8 cellular contexts compared by ENCODE assay signal in the genomic region with DNA sequence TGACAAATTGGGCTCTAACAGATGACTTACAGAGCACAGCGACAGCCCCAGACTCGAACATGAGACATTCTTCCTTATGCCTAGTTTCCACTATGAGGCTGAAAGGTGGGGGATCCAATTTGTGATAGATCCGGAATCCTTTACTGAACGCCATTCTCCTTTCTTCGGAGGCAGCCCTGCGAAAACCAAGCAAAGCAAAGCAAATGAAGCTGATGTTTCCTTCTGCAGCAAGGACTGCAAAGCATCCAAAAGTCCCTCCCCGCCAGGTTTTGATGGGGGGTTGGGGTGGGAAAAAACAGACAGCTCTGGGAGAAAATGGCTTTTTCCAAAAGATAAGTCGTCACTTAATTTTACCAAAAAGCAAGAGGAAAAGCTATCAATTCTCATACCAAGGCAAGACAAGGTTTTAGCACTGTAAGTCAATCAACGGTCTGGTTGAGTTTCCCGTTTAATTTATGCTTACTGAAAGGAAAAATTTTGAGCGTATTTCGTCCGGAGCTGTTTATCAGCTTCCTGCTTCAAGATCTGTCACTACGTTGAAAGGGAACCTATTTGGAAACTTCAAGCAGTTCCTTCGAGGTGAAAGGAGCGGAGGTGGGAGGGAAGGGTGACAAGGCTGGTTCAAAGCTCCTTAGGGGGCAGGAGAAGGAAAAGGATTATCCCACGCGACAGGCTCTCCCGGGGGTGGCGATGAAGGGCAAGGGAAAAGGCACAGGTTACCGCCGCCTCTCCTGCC. TPM values are rescaled to one million over a fixed set of nuclear protein-coding genes. Genes with fewer than 3 reads are reported as not detected.
DNase-seq lines count a peak whose midpoint lies in the region; ATAC-seq and TF ChIP-seq lines count a peak whose summit lies in the region.

No MANE protein-coding gene starts in this region.

- peak overlapping the region; percentile 93 for H3K4me2 ChIP-seq in osteoblast (ENCODE audit: insufficient read depth, low read length)

- H2AFZ ChIP-seq in osteoblast (ENCODE audit: low read length) = peak overlapping the region; percentile 94

- H3K27ac ChIP-seq in osteoblast (ENCODE audit: low read depth, low read length) = peak overlapping the region; percentile 70

- peak; percentile 15 for DNase-seq in AG10803 (ENCODE audit: low read depth)
- DNase-seq in NCI-H82 treated with DMSO at 0.1 percent for 48 hours (lab: John Stamatoyannopoulos, UW; ENCODE audit: unreplicated experiment) = peak; percentile 57
- peak in 41 of 42 donors; percentile 16 to 82 (median 55) for DNase-seq in head of caudate nucleus
- DNase-seq in osteoblast (ENCODE audit: insufficient read length, low spot score, missing footprints) = peak; percentile 65
- no peak for DNase-seq in NCI-H2081 treated with DMSO at 0.1 percent for 48 hours (lab: John Stamatoyannopoulos, UW)

- H3K4me1 Mint-ChIP-seq in activated naive CD4-positive, alpha-beta T cell treated with anti-CD3 and anti-CD28 coated beads, Interleukin-2, amount 50 U/mL, for 24 hours = peaks cover 67% of the 10 kb centered on the region

- intact Hi-C loops in head of caudate nucleus (cut with DNase I) = loop anchor here (2.0 to 5.0 kb wide), 2 partner anchors 44 to 115 kb away; a partner anchor contains a TSS

- ATAC-seq in GM19351 (IDR thresholded peaks at IDR 0.05; ENCODE audit: unreplicated experiment) = peak; percentile 0
- ATAC-seq in HG03378 (IDR thresholded peaks at IDR 0.05; ENCODE audit: unreplicated experiment) = no peak

- H3K36me3 Mint-ChIP-seq in activated naive CD4-positive, alpha-beta T cell treated with anti-CD3 and anti-CD28 coated beads, Interleukin-2, amount 50 U/mL, for 24 hours = peaks cover 9% of the 10 kb centered on the region

- TF ChIP-seq CTCF in AG10803 (conservative IDR thresholded peaks at IDR 0.05; ENCODE audit: low read length) = no peak
- no peak for TF ChIP-seq CTCF in osteoblast (IDR thresholded peaks at IDR 0.05; ENCODE audit: extremely low read depth, low read depth, low read length)

- no peaks in the 10 kb centered on the region for H3K9me3 Mint-ChIP-seq in activated naive CD4-positive, alpha-beta T cell treated with anti-CD3 and anti-CD28 coated beads, Interleukin-2, amount 50 U/mL, for 24 hours

- no peaks in the 10 kb centered on the region for H3K27me3 ChIP-seq in osteoblast (ENCODE audit: insufficient read depth, low read length)

- H3K36me3 ChIP-seq in osteoblast (ENCODE audit: insufficient read depth, low read length) = peaks cover 4% of the 10 kb centered on the region

- no peaks in the 10 kb centered on the region for H3K27me3 Mint-ChIP-seq in activated naive CD4-positive, alpha-beta T cell treated with anti-CD3 and anti-CD28 coated beads, Interleukin-2, amount 50 U/mL, for 24 hours

- no peaks in the 10 kb centered on the region for H3K9me3 ChIP-seq in osteoblast (ENCODE audit: low read depth, low read length)

- H3K27ac Mint-ChIP-seq in activated naive CD4-positive, alpha-beta T cell treated with anti-CD3 and anti-CD28 coated beads, Interleukin-2, amount 50 U/mL, for 24 hours = peak overlapping the region; percentile 90

- H4K20me1 ChIP-seq in osteoblast (ENCODE audit: insufficient read depth, low read length) = no peaks in the 10 kb centered on the region

- peaks cover 40% of the 10 kb centered on the region for H3K79me2 ChIP-seq in osteoblast (ENCODE audit: insufficient read depth, low read length)

- H3K4me3 ChIP-seq in AG10803 (ENCODE audit: low read length) (peak overlapping the region; percentile 93), osteoblast (ENCODE audit: insufficient read depth, low read length) (peak overlapping the region; percentile 86)

- peak overlapping the region; percentile 96 for H3K4me3 Mint-ChIP-seq in activated naive CD4-positive, alpha-beta T cell treated with anti-CD3 and anti-CD28 coated beads, Interleukin-2, amount 50 U/mL, for 24 hours

- H3K4me1 ChIP-seq in osteoblast (ENCODE audit: insufficient read depth, low read length) = peaks cover 13% of the 10 kb centered on the region

RNA-seq across cellular contexts. Expression of a gene that starts 0.9 kb away (rescaled TPM):
- 5.6 and 6.2 TPM in 2 replicates for total RNA-seq in osteoblast

RNA-seq across cellular contexts. Expression of a gene that starts 44.6 kb away (rescaled TPM):
- total RNA-seq in osteoblast = 33.6 and 34.0 TPM in 2 replicates
